ENCODE assay signal across 8 cellular contexts in the genomic region with DNA sequence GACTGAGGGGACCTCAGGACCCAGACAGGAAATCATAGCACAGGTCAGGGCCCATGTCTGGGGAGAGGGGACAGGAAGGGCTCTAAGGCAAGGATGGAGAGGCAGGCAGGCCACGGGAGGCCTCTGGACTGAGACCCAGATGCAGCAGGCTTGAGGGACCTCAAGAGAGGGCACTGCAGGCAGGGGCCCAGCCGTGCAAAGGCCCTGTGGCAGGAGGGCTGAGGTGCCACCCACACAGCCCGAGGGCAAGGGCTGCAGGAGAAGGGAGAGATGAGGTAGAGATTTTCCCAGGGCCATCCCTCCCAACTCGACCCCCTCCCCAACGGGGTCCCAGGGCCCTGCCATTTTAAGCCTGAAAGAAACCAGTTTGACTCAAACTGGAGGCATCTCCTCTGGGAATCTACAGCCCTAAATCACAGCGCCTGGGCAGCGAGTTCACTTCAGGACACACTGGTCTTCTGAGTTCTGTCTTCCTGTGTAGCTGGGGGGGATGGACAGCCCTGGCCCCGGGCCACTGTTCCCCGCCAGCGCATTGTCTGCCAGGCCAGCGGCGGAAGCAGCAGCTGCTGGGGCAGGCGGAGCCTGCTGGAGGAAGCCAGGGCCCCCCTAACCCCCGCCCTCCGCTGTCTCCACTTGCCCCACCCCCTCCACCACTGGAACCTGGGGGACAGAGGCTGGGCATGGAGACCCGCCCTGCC. TPM values are rescaled to one million over a fixed set of nuclear protein-coding genes. Genes with fewer than 3 reads are reported as not detected.
A peak's percentile ranks its signal among the peaks of the same experiment; 100 is the strongest.
DNase-seq lines count a peak whose midpoint lies in the region; ATAC-seq, FAIRE-seq and TF ChIP-seq lines count a peak whose summit lies in the region.

No MANE protein-coding gene starts in this region.

- peak overlapping the region; percentile 26 for H3K4me2 ChIP-seq in mammary epithelial cell (ENCODE audit: insufficient read depth, low read depth, low read length)

- H3K27ac ChIP-seq in mammary epithelial cell (ENCODE audit: insufficient read depth, low read depth, low read length) (no peak overlapping the region), kidney (ENCODE audit: low read depth in 2 of 2, low read length in 2 of 2) (peak overlapping the region; percentile 83 to 90)

- H3K79me2 ChIP-seq in mammary epithelial cell (ENCODE audit: insufficient read depth, low read length), result no peaks in the 10 kb centered on the region

- H3K9ac ChIP-seq in mammary epithelial cell (ENCODE audit: insufficient read depth, low read length) (no peak overlapping the region), kidney (ENCODE audit: low read length in 2 of 2) (no peak overlapping the region)

- 67% methylated on average over 1 of the region's 16 CpGs for WGBS in mammary epithelial cell (ENCODE audit: low coverage, missing lambda C conversion rate)

- no peak overlapping the region for H2AFZ ChIP-seq in mammary epithelial cell (ENCODE audit: low read depth, low read length)

- FAIRE-seq in kidney (lab: Jason Lieb, UNC), result no peak

- ATAC-seq in HG02678 (IDR thresholded peaks at IDR 0.05; ENCODE audit: unreplicated experiment), result no peak
- no peak for ATAC-seq in GM21825 (IDR thresholded peaks at IDR 0.05; ENCODE audit: unreplicated experiment)

- in situ Hi-C loops in mammary epithelial cell (cut with MboI; ENCODE audit: low sequenced_read_pairs in 2 of 2), result loop anchor here in 1 of 2 donors (10.0 kb wide), 1 partner anchor 318 kb away; no protein-coding TSS in a partner anchor

- H4K20me1 ChIP-seq in mammary epithelial cell (ENCODE audit: insufficient read depth, low read length), result no peaks in the 10 kb centered on the region

- H3K4me1 ChIP-seq in mammary epithelial cell (ENCODE audit: insufficient read depth, low read length) (peaks cover 9% of the 10 kb centered on the region), kidney (ENCODE audit: control insufficient read depth in 1 of 2, insufficient read depth in 1 of 2, low read depth in 1 of 2, low read length in 2 of 2) (peaks cover 7 to 38% of the 10 kb centered on the region in 2 donors)

- H3K9me3 ChIP-seq in mammary epithelial cell (replicated peaks; ENCODE audit: insufficient read depth, low read length) (no peaks in the 10 kb centered on the region), kidney (ENCODE audit: control insufficient read depth in 1 of 2, low read length in 2 of 2) (no peaks in the 10 kb centered on the region)

- no TSS peak for BruUV-seq in mammary epithelial cell (replicated peaks; lab: Mats Ljungman, UMichigan)

- DNase-seq in GM06990 (ENCODE audit: extremely low read depth, insufficient read length), result peak; percentile 69
- DNase-seq in NCI-H748 (lab: John Stamatoyannopoulos, UW; ENCODE audit: unreplicated experiment), result peak; percentile 68
- peak; percentile 36 for DNase-seq in mammary epithelial cell
- DNase-seq in kidney, result peak; percentile 98
- DNase-seq in smooth muscle cell of the brain vasculature (ENCODE audit: low read depth, low spot score), result peak; percentile 88
- DNase-seq in NK-92 treated with Interleukin-12 subunit alpha and Interleukin-12 subunit beta, amount 100 ng/mL, for 24 hours (lab: John Stamatoyannopoulos, UW), result no peak

- dilution Hi-C loops in mammary epithelial cell (cut with HindIII; ENCODE audit: low sequenced_read_pairs), result no loop called here

- CTCF ChIA-PET in mammary epithelial cell (lab: Charles Lee; ENCODE audit: low non-redundant PET), result no interaction called here

- H3K36me3 ChIP-seq in GM06990 (ENCODE audit: control insufficient read depth, insufficient read depth, low read length) (no peaks in the 10 kb centered on the region), mammary epithelial cell (ENCODE audit: insufficient read depth, low read length) (no peaks in the 10 kb centered on the region), kidney (ENCODE audit: control insufficient read depth in 1 of 2, insufficient read depth in 2 of 2, low read length in 2 of 2) (no peaks in the 10 kb centered on the region)

- H3K27me3 ChIP-seq in GM06990 (replicated peaks; ENCODE audit: control insufficient read depth, insufficient read depth, low read length) (no peaks in the 10 kb centered on the region), mammary epithelial cell (ENCODE audit: insufficient read depth, low read length) (no peaks in the 10 kb centered on the region)

- intact Hi-C loops in mammary epithelial cell (cut with micrococcal nuclease) (no loop called here), kidney (cut with DNase I) (loop anchor here (10.0 kb wide), 1 partner anchor 308 kb away; no protein-coding TSS in a partner anchor)

- H3K4me3 ChIP-seq in GM06990 (replicated peaks; ENCODE audit: low read depth, low read length), result no peak overlapping the region
- no peak overlapping the region for H3K4me3 ChIP-seq in mammary epithelial cell (replicated peaks in 1 of 3; ENCODE audit: insufficient read depth in 1 of 3, low read depth in 2 of 3, low read length in 3 of 3)
- H3K4me3 ChIP-seq in kidney (ENCODE audit: low read length in 2 of 2), result no peak overlapping the region

- no peak for TF ChIP-seq CTCF in GM06990 (IDR thresholded peaks at IDR 0.05; ENCODE audit: insufficient read depth, low read length, poor library complexity, severe bottlenecking)
- no peak for TF ChIP-seq CTCF in mammary epithelial cell (conservative IDR thresholded peaks at IDR 0.05 in 1 of 2, IDR thresholded peaks at IDR 0.05 in 1 of 2; ENCODE audit: extremely low read depth in 1 of 2, insufficient read depth in 1 of 2, low read depth in 1 of 2, low read length in 2 of 2)
- no peak for TF ChIP-seq CTCF in kidney (IDR thresholded peaks at IDR 0.05; ENCODE audit: borderline replicate concordance, extremely low read depth, insufficient read depth)

RNA-seq across cellular contexts. Expression of gene WNT7B, which starts 20.3 kb away (rescaled TPM):
- total RNA-seq in mammary epithelial cell (under 1 TPM; 0.31 to 0.50 TPM), kidney (1.6 TPM)
- polyA plus RNA-seq in mammary epithelial cell (0.15 TPM), kidney (ENCODE audit: insufficient read depth, low read depth, low replicate concordance) (2.4 TPM)
- 0.21 TPM for polyA minus RNA-seq in mammary epithelial cell
